ENCODE assay signal across 1 cellular context in the genomic region with DNA sequence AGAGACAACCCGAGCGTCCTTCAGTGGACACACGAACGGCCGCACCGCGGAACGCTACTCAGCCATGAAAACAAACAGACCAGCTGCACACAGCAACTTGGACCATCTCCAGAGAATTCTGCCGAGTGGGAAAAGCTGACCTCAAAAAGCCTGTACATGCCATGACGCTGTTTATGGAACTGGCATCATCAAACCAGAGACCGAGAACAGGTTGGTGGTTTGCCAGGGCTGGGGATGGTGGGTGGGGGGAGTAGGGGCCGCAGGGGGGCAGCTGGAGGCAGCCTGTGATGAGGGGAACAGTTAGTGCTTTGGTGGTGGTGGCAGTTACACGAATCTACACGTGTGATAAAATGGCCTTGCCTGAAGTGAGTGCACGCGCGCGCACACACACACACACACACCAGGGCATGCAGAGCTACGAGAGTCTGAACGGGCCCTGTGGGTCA.
TF ChIP-seq lines count a peak whose summit lies in the region.

No MANE protein-coding gene starts in this region.

TF ChIP-seq in HepG2, 621 proteins besides CTCF, POLR2A, EP300 and RAD21 (continued from another document):
- TF ChIP-seq, protein P1, sequence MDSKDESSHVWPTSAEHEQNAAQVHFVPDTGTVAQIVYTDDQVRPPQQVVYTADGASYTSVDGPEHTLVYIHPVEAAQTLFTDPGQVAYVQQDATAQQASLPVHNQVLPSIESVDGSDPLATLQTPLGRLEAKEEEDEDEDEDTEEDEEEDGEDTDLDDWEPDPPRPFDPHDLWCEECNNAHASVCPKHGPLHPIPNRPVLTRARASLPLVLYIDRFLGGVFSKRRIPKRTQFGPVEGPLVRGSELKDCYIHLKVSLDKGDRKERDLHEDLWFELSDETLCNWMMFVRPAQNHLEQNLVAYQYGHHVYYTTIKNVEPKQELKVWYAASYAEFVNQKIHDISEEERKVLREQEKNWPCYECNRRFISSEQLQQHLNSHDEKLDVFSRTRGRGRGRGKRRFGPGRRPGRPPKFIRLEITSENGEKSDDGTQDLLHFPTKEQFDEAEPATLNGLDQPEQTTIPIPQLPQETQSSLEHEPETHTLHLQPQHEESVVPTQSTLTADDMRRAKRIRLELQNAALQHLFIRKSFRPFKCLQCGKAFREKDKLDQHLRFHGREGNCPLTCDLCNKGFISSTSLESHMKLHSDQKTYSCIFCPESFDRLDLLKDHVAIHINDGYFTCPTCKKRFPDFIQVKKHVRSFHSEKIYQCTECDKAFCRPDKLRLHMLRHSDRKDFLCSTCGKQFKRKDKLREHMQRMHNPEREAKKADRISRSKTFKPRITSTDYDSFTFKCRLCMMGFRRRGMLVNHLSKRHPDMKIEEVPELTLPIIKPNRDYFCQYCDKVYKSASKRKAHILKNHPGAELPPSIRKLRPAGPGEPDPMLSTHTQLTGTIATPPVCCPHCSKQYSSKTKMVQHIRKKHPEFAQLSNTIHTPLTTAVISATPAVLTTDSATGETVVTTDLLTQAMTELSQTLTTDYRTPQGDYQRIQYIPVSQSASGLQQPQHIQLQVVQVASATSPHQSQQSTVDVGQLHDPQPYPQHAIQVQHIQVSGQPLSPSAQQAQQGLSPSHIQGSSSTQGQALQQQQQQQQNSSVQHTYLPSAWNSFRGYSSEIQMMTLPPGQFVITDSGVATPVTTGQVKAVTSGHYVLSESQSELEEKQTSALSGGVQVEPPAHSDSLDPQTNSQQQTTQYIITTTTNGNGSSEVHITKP (CRISPR knock-in tag; IDR thresholded peaks at IDR 0.05; ENCODE audit: low read depth): no peak
- TF ChIP-seq ZNF674 (CRISPR knock-in tag; IDR thresholded peaks at IDR 0.05; ENCODE audit: low read depth) (no peak), KDM1A (CRISPR knock-in tag; IDR thresholded peaks at IDR 0.05) (no peak), ARNT (IDR thresholded peaks at IDR 0.05) (no peak), ZNF207 (IDR thresholded peaks at IDR 0.05; ENCODE audit: borderline replicate concordance) (no peak), XRCC5 (optimal IDR thresholded peaks at IDR 0.05; ENCODE audit: low read length) (no peak), RBAK (CRISPR knock-in tag; IDR thresholded peaks at IDR 0.05) (no peak), ZNF720 (CRISPR knock-in tag; IDR thresholded peaks at IDR 0.05) (no peak), PITX1 (CRISPR knock-in tag; IDR thresholded peaks at IDR 0.05) (no peak)
- TF ChIP-seq, protein P2, sequence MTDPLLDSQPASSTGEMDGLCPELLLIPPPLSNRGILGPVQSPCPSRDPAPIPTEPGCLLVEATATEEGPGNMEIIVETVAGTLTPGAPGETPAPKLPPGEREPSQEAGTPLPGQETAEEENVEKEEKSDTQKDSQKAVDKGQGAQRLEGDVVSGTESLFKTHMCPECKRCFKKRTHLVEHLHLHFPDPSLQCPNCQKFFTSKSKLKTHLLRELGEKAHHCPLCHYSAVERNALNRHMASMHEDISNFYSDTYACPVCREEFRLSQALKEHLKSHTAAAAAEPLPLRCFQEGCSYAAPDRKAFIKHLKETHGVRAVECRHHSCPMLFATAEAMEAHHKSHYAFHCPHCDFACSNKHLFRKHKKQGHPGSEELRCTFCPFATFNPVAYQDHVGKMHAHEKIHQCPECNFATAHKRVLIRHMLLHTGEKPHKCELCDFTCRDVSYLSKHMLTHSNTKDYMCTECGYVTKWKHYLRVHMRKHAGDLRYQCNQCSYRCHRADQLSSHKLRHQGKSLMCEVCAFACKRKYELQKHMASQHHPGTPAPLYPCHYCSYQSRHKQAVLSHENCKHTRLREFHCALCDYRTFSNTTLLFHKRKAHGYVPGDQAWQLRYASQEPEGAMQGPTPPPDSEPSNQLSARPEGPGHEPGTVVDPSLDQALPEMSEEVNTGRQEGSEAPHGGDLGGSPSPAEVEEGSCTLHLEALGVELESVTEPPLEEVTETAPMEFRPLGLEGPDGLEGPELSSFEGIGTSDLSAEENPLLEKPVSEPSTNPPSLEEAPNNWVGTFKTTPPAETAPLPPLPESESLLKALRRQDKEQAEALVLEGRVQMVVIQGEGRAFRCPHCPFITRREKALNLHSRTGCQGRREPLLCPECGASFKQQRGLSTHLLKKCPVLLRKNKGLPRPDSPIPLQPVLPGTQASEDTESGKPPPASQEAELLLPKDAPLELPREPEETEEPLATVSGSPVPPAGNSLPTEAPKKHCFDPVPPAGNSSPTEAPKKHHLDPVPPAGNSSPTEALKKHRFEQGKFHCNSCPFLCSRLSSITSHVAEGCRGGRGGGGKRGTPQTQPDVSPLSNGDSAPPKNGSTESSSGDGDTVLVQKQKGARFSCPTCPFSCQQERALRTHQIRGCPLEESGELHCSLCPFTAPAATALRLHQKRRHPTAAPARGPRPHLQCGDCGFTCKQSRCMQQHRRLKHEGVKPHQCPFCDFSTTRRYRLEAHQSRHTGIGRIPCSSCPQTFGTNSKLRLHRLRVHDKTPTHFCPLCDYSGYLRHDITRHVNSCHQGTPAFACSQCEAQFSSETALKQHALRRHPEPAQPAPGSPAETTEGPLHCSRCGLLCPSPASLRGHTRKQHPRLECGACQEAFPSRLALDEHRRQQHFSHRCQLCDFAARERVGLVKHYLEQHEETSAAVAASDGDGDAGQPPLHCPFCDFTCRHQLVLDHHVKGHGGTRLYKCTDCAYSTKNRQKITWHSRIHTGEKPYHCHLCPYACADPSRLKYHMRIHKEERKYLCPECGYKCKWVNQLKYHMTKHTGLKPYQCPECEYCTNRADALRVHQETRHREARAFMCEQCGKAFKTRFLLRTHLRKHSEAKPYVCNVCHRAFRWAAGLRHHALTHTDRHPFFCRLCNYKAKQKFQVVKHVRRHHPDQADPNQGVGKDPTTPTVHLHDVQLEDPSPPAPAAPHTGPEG (CRISPR knock-in tag; IDR thresholded peaks at IDR 0.05): no peak
